ENCODE assay signal across 8 cellular contexts in the genomic region with DNA sequence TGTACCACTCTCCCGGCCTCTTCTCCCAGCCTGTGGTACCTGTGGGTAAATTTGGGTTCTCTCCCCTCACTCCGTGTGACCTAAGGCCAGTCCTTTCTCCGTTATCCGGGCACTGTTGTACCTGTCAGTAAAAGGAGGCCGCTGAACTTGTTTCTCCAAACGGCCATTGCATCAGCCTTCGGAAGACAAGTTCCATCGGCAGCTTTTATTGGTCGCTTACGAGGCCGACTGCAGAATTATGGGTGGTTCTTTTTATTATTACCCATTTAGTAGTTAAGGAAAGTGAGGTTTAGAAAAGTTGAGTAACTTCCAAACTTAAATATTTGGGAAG. TPM values are rescaled to one million over a fixed set of nuclear protein-coding genes. Genes with fewer than 3 reads are reported as not detected.
DNase-seq lines count a peak whose midpoint lies in the region; ATAC-seq and TF ChIP-seq lines count a peak whose summit lies in the region.

No MANE protein-coding gene starts in this region.

- WGBS in adrenal gland, 4 donors, result 0 to 3% (median 1%) methylated on average over 10 to 11 of the region's 11 CpGs

- no peak for TF ChIP-seq POLR2A in adrenal gland (IDR thresholded peaks at IDR 0.05)

- peak; percentile 17 for DNase-seq in A673 (ENCODE audit: low spot score)
- DNase-seq in LNCaP clone FGC (ENCODE audit: low read depth), result no peak
- DNase-seq in adrenal gland, result peak in 1 of 7 donors; percentile 15
- no peak for DNase-seq in DMS79 treated with DMSO at 0.1 percent for 48 hours (lab: John Stamatoyannopoulos, UW)

- POLR2A ChIA-PET in A673 (lab: Charles Lee; ENCODE audit: low non-redundant PET), result no interaction called here

- H3K27ac ChIP-seq in A673 (ENCODE audit: low read depth, low read length, poor library complexity, severe bottlenecking), result peak overlapping the region; percentile 83
- H3K27ac ChIP-seq in adrenal gland, result peak overlapping the region in 2 of 5 donors; percentile 61 to 76
- peak overlapping the region in 20 of 21 experiments; percentile 57 to 93 (median 85) for H3K27ac ChIP-seq in skin epidermis

- peaks cover 4% of the 10 kb centered on the region for H3K4me1 ChIP-seq in A673 (ENCODE audit: insufficient read depth, low read length, poor library complexity, severe bottlenecking)
- peaks cover 12 to 15% of the 10 kb centered on the region in 2 donors for H3K4me1 ChIP-seq in adrenal gland (replicated peaks in 1 of 2)
- H3K4me1 ChIP-seq in iPS-15b (ENCODE audit: control insufficient read depth, insufficient read depth, low read length), result no peaks in the 10 kb centered on the region

- ATAC-seq in GM18511 (IDR thresholded peaks at IDR 0.05; ENCODE audit: unreplicated experiment) (peak; percentile 20), GM21737 (IDR thresholded peaks at IDR 0.05; ENCODE audit: unreplicated experiment) (no peak)

- CTCF ChIA-PET in A673 (lab: Charles Lee), result interaction anchor here (0.7 kb wide), 1 partner anchor 32 kb away, joined by 4 read pairs; no protein-coding TSS in a partner anchor

- H3K9ac ChIP-seq in iPS-15b (ENCODE audit: low read depth, low read length), result peak overlapping the region; percentile 94

- H3K27me3 ChIP-seq in A673 (replicated peaks; ENCODE audit: insufficient read depth, low read depth, low read length, poor library complexity), result peaks cover 6% of the 10 kb centered on the region
- no peaks in the 10 kb centered on the region for H3K27me3 ChIP-seq in adrenal gland
- H3K27me3 ChIP-seq in iPS-15b (ENCODE audit: control insufficient read depth, insufficient read depth, low read length), result no peaks in the 10 kb centered on the region

- BruUV-seq in A673 (replicated peaks; lab: Mats Ljungman, UMichigan), result no TSS peak

- H3K36me3 ChIP-seq in A673 (ENCODE audit: insufficient read depth, low read length, poor library complexity, severe bottlenecking) (peaks cover 39% of the 10 kb centered on the region), adrenal gland (replicated peaks in 1 of 2) (peaks cover 0 to 27% of the 10 kb centered on the region in 2 donors), iPS-15b (ENCODE audit: control insufficient read depth, insufficient read depth, low read length) (peaks cover 18% of the 10 kb centered on the region)

- H3K4me3 ChIP-seq in A673 (ENCODE audit: low read depth, low read length, poor library complexity, severe bottlenecking), result peak overlapping the region; percentile 67
- peak overlapping the region; percentile 83 for H3K4me3 ChIP-seq in LNCaP clone FGC (ENCODE audit: low read depth, low read length)
- peak overlapping the region; percentile 59 to 69 (median 64) for H3K4me3 ChIP-seq in adrenal gland
- H3K4me3 ChIP-seq in iPS-15b (ENCODE audit: low read depth, low read length), result peak overlapping the region; percentile 99
- peak overlapping the region; percentile 74 to 96 (median 84) for H3K4me3 ChIP-seq in skin epidermis

- intact Hi-C loops in A673 (cut with micrococcal nuclease; ENCODE audit: unreplicated experiment), result no loop called here
- intact Hi-C loops in adrenal gland (cut with DNase I), result no loop called here

- TF ChIP-seq CTCF in A673 (conservative IDR thresholded peaks at IDR 0.05; ENCODE audit: low read depth, low read length) (no peak), LNCaP clone FGC (IDR thresholded peaks at IDR 0.05; ENCODE audit: control insufficient read depth, extremely low read depth, insufficient read depth) (no peak), adrenal gland (IDR thresholded peaks at IDR 0.05) (no peak)

- H3K9me3 ChIP-seq in A673 (ENCODE audit: low read depth, low read length, poor library complexity, severe bottlenecking) (no peaks in the 10 kb centered on the region), adrenal gland (replicated peaks in 1 of 3) (no peaks in the 10 kb centered on the region), iPS-15b (ENCODE audit: control insufficient read depth, insufficient read depth, low read length) (no peaks in the 10 kb centered on the region)

RNA-seq across cellular contexts. Expression of a gene that starts 0.6 kb away (rescaled TPM):
- total RNA-seq in A673 (2021), result 33.2 and 37.2 TPM in 2 replicates
- 10 to 100 TPM in 6 of 8 donors, 1 to 10 TPM in 2; 7.5 to 17.4 (median 13.0) TPM for total RNA-seq in adrenal gland
- polyA plus RNA-seq in adrenal gland, result 1 to 10 TPM; 3.9 to 9.0 (median 7.6) TPM

RNA-seq across cellular contexts. Expression of a gene that starts 12.0 kb away (rescaled TPM):
- 1.8 and 2.9 TPM in 2 replicates for total RNA-seq in A673 (2021)
- 10 to 100 TPM in 1 of 8 donors, 1 to 10 TPM in 7; 4.7 to 15.9 (median 7.8) TPM for total RNA-seq in adrenal gland
- polyA plus RNA-seq in adrenal gland, result 10 to 100 TPM; 12.3 to 15.4 (median 15.0) TPM

RNA-seq across cellular contexts. Expression of a gene that starts 33.2 kb away (rescaled TPM):
- total RNA-seq in A673 (2021) (not detected in 2 replicates), adrenal gland (1 to 10 TPM in 7 of 8 donors, not detected in 1; 1.6 to 6.1 (median 2.9) TPM)
- polyA plus RNA-seq in adrenal gland, result 1 to 10 TPM; 1.5 to 9.7 (median 2.8) TPM
